22 cellular contexts compared by ENCODE assay signal in the genomic region with DNA sequence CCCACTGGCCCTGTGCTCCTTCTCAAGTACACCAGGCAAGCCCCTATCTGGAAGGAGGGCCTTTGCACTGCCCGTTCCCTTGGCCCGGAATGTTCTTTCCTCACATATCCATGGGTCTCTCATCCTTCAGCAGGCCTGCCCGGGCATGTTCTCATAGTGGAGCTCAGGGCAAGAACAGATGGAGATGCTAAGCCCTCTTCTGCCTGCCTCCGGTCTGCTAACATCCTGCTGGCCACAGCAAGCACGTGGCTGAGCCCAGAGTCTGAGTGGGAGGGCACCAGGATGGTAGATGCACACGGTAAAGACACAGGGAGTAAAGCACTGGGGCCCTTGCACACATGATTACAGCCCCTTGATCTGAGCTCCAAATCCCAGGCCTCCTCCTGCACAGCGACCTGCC. TPM values are rescaled to one million over a fixed set of nuclear protein-coding genes. Genes with fewer than 3 reads are reported as not detected.
A peak's percentile ranks its signal among the peaks of the same experiment; 100 is the strongest.
DNase-seq lines count a peak whose midpoint lies in the region; ATAC-seq, FAIRE-seq and TF ChIP-seq lines count a peak whose summit lies in the region.
"Had no signal": no experiment of that assay in that cellular context is flagged by ENCODE, and none has a peak within 500 bp of the region (broad histone marks: within the 10 kb centered on the region; RNA-seq: fewer than 3 reads in every experiment).

No MANE protein-coding gene starts in this region.

- H3K79me1 ChIP-seq in H9 (ENCODE audit: insufficient read depth, low read depth, low read length, poor library complexity, severe bottlenecking): no peaks in the 10 kb centered on the region

- H3K4ac ChIP-seq in H9 (ENCODE audit: low read depth, low read length): no peak overlapping the region

- H2AK5ac ChIP-seq in H9 (ENCODE audit: insufficient read length, low read length): no peak overlapping the region

- H3K23ac ChIP-seq in H9 (ENCODE audit: insufficient read length, low read depth, low read length): no peak overlapping the region

- no peak overlapping the region for H3K9ac ChIP-seq in H9 (ENCODE audit: extremely low read depth, insufficient read length, low read length)

- DNase-seq in H9 (no peak), NCI-H510A treated with DMSO at 0.1 percent for 48 hours (lab: John Stamatoyannopoulos, UW) (peak; percentile 62), neural crest cell (ENCODE audit: low read depth, low spot score) (no peak), H54 (ENCODE audit: insufficient read length, low spot score) (no peak), T-helper 2 cell (no peak)
- no peak for DNase-seq in stimulated activated CD4-positive, alpha-beta T cell treated with anti-CD3 and anti-CD28 coated beads, Interleukin-12 subunit alpha, Interleukin-12 subunit beta, amount 100 ng/mL, for 4 hours
- DNase-seq in activated CD8-positive, alpha-beta memory T cell treated with anti-CD3 and anti-CD28 coated beads, Interleukin-2, amount 10 ng/mL, durations not matched to agents 7 days and 5 days: no peak
- DNase-seq: activated CD4-positive, alpha-beta T cell treated with anti-CD3 and anti-CD28 coated beads, Interleukin-2, amount 10 ng/mL, durations not matched to agents 24 days and 14 days; activated naive CD8-positive, alpha-beta T cell treated with anti-CD3 and anti-CD28 coated beads, Interleukin-2, amount 10 ng/mL, durations not matched to agents 7 days and 5 days; activated T-cell treated with anti-CD3 and anti-CD28 coated beads, Interleukin-2, amount 50 U/mL, for 24 hours; AML-193; Calu3; colonic mucosa; hippocampal formation; left lung; NCI-H1436 treated with DMSO at 0.1 percent for 48 hours; NCI-H748 treated with DMSO at 0.1 percent for 48 hours had no signal

- CTCF ChIA-PET in activated CD8-positive, alpha-beta memory T cell treated with anti-CD3 and anti-CD28 coated beads, Interleukin-2, amount 10 ng/mL, durations not matched to agents 7 days and 5 days (lab: Charles Lee): interaction anchor here (1.1 to 7.0 kb wide), 4 partner anchors 16 to 270 kb away, joined by 3 to 57 read pairs (median 21); no protein-coding TSS in a partner anchor

- 0 out of 2 replicates have a peak, but pooled peaks cover 4% of the 10 kb centered on the region for H3K4me1 ChIP-seq in H9 (ENCODE audit: insufficient read depth, low read length)
- H3K4me1 ChIP-seq: colonic mucosa, left lung had no signal

- H3K4me2 ChIP-seq in H9 (ENCODE audit: insufficient read depth, insufficient read length, low read length): no peak overlapping the region

- TF ChIP-seq CTCF in H9 (conservative IDR thresholded peaks at IDR 0.05): no peak
- TF ChIP-seq CTCF in neural crest cell (conservative IDR thresholded peaks at IDR 0.05): no peak

- WGBS in H9 (ENCODE audit: extremely low coverage, insufficient read length, low lambda C conversion rate): no CpG with 5 or more reads among the region's 7 CpGs

- no peak overlapping the region for H2BK12ac ChIP-seq in H9 (ENCODE audit: insufficient read length, low read depth, low read length)

- no peak overlapping the region for H4K91ac ChIP-seq in H9 (ENCODE audit: insufficient read length, low read depth, low read length)

- H2BK5ac ChIP-seq in H9 (ENCODE audit: insufficient read length, low read length): no peak overlapping the region

- H3K4me1 Mint-ChIP-seq in H9: peaks cover 12 to 13% of the 10 kb centered on the region in 2 experiments
- H3K4me1 Mint-ChIP-seq in neural crest cell: peaks cover 12% of the 10 kb centered on the region
- H3K4me1 Mint-ChIP-seq in activated CD8-positive, alpha-beta memory T cell treated with anti-CD3 and anti-CD28 coated beads, Interleukin-2, amount 10 ng/mL, durations not matched to agents 7 days and 5 days: peaks cover 17% of the 10 kb centered on the region

- H3K56ac ChIP-seq in H9 (ENCODE audit: insufficient read length, low read depth, low read length): no peak overlapping the region

- ATAC-seq in activated CD8-positive, alpha-beta memory T cell treated with anti-CD3 and anti-CD28 coated beads, Interleukin-2, amount 10 ng/mL, durations not matched to agents 7 days and 5 days: no peak
- ATAC-seq: K562; left lung; natural killer cell treated with Interleukin-12 subunit alpha and Interleukin-12 subunit beta and Interleukin-15 and Interleukin-18, amount 100 ng/mL, for 72 hours had no signal

- H2BK120ac ChIP-seq in H9 (ENCODE audit: low read depth, low read length, poor library complexity, severe bottlenecking): no peak overlapping the region

- H3K9me3 Mint-ChIP-seq in H9: no peaks in the 10 kb centered on the region
- no peaks in the 10 kb centered on the region for H3K9me3 Mint-ChIP-seq in neural crest cell
- H3K9me3 Mint-ChIP-seq in activated CD8-positive, alpha-beta memory T cell treated with anti-CD3 and anti-CD28 coated beads, Interleukin-2, amount 10 ng/mL, durations not matched to agents 7 days and 5 days (ENCODE audit: low read depth): no peaks in the 10 kb centered on the region
- H3K9me3 Mint-ChIP-seq: activated CD4-positive, alpha-beta T cell treated with anti-CD3 and anti-CD28 coated beads, Interleukin-2, amount 10 ng/mL, durations not matched to agents 24 days and 14 days; activated naive CD8-positive, alpha-beta T cell treated with anti-CD3 and anti-CD28 coated beads, Interleukin-2, amount 10 ng/mL, durations not matched to agents 7 days and 5 days; activated T-cell treated with anti-CD3 and anti-CD28 coated beads, Interleukin-2, amount 50 U/mL, for 24 hours; natural killer cell treated with Interleukin-12 subunit alpha and Interleukin-12 subunit beta and Interleukin-15 and Interleukin-18, amount 100 ng/mL, for 72 hours; T-helper 2 cell treated with Interferon-gamma antibody and Interleukin-4, amounts not matched to agents 5 μg/mL and 100 μg/mL, for 36 hours had no signal

- H2BK15ac ChIP-seq in H9 (ENCODE audit: low read depth, low read length): no peak overlapping the region

- H3K36me3 Mint-ChIP-seq in H9 (ENCODE audit: insufficient read depth in 1 of 3, low read depth in 3 of 3): no peaks in the 10 kb centered on the region; a peak in 1 of 7 replicates
- H3K36me3 Mint-ChIP-seq in neural crest cell (ENCODE audit: low read depth): no peaks in the 10 kb centered on the region
- H3K36me3 Mint-ChIP-seq in activated CD8-positive, alpha-beta memory T cell treated with anti-CD3 and anti-CD28 coated beads, Interleukin-2, amount 10 ng/mL, durations not matched to agents 7 days and 5 days: no peaks in the 10 kb centered on the region
- H3K36me3 Mint-ChIP-seq: activated naive CD8-positive, alpha-beta T cell treated with anti-CD3 and anti-CD28 coated beads, Interleukin-2, amount 10 ng/mL, durations not matched to agents 7 days and 5 days; natural killer cell treated with Interleukin-12 subunit alpha and Interleukin-12 subunit beta and Interleukin-15 and Interleukin-18, amount 100 ng/mL, for 72 hours had no signal

- no peak overlapping the region for H2BK20ac ChIP-seq in H9 (ENCODE audit: low read depth, low read length, poor library complexity, severe bottlenecking)

- H3T11ph ChIP-seq in H9 (ENCODE audit: low read length): no peak overlapping the region

- no peaks in the 10 kb centered on the region for H3K27me3 Mint-ChIP-seq in H9 (ENCODE audit: low read depth)
- H3K27me3 Mint-ChIP-seq in neural crest cell (ENCODE audit: low read depth): no peaks in the 10 kb centered on the region
- peaks cover 17% of the 10 kb centered on the region for H3K27me3 Mint-ChIP-seq in activated CD8-positive, alpha-beta memory T cell treated with anti-CD3 and anti-CD28 coated beads, Interleukin-2, amount 10 ng/mL, durations not matched to agents 7 days and 5 days

- H3K79me2 ChIP-seq in H9 (ENCODE audit: insufficient read depth, low read length): no peaks in the 10 kb centered on the region

- H3K18ac ChIP-seq in H9 (ENCODE audit: insufficient read length, low read depth, low read length): peak overlapping the region; percentile 3

- H2AFZ ChIP-seq in H9 (ENCODE audit: low read length): no peak overlapping the region

- peak overlapping the region; percentile 2 for H4K8ac ChIP-seq in H9 (replicated peaks; ENCODE audit: insufficient read length, low read depth, low read length)

- H3K27me3 ChIP-seq in H9 (ENCODE audit: insufficient read depth, low read length): no peaks in the 10 kb centered on the region
- H3K27me3 ChIP-seq: colonic mucosa had no signal

- H3K27ac Mint-ChIP-seq in H9 (peak overlapping the region in 2 of 3 experiments; percentile 83 to 90; a peak in 3 of 7 replicates), neural crest cell (ENCODE audit: unreplicated experiment) (peak overlapping the region; percentile 74)
- no peak overlapping the region for H3K27ac Mint-ChIP-seq in activated CD8-positive, alpha-beta memory T cell treated with anti-CD3 and anti-CD28 coated beads, Interleukin-2, amount 10 ng/mL, durations not matched to agents 7 days and 5 days
- H3K27ac Mint-ChIP-seq: activated CD4-positive, alpha-beta T cell treated with anti-CD3 and anti-CD28 coated beads, Interleukin-2, amount 10 ng/mL, durations not matched to agents 24 days and 14 days; activated naive CD8-positive, alpha-beta T cell treated with anti-CD3 and anti-CD28 coated beads, Interleukin-2, amount 10 ng/mL, durations not matched to agents 7 days and 5 days; activated T-cell treated with anti-CD3 and anti-CD28 coated beads, Interleukin-2, amount 50 U/mL, for 24 hours; natural killer cell treated with Interleukin-12 subunit alpha and Interleukin-12 subunit beta and Interleukin-15 and Interleukin-18, amount 100 ng/mL, for 72 hours; T-helper 2 cell treated with Interferon-gamma antibody and Interleukin-4, amounts not matched to agents 5 μg/mL and 100 μg/mL, for 36 hours had no signal

- H3K23me2 ChIP-seq in H9 (ENCODE audit: insufficient read length, low read depth, low read length, poor library complexity, severe bottlenecking): peaks cover 2% of the 10 kb centered on the region

- H3K14ac ChIP-seq in H9 (ENCODE audit: insufficient read depth, low read length): no peak overlapping the region

- H3K9me3 ChIP-seq in H9 (ENCODE audit: control insufficient read depth, low read depth, low read length): no peaks in the 10 kb centered on the region
- H3K9me3 ChIP-seq: colonic mucosa, left lung had no signal

- H4K5ac ChIP-seq in H9 (ENCODE audit: insufficient read length, low read depth, low read length): no peak overlapping the region

- H3K27ac ChIP-seq in H9 (ENCODE audit: insufficient read length, low read depth, low read length) (no peak overlapping the region), cingulate gyrus (ENCODE audit: low read depth, low read length) (peak overlapping the region; percentile 4)
- H3K27ac ChIP-seq: colonic mucosa, left lung had no signal

- H3K4me3 Mint-ChIP-seq in H9: no peak overlapping the region
- no peak overlapping the region for H3K4me3 Mint-ChIP-seq in neural crest cell
- no peak overlapping the region for H3K4me3 Mint-ChIP-seq in activated CD8-positive, alpha-beta memory T cell treated with anti-CD3 and anti-CD28 coated beads, Interleukin-2, amount 10 ng/mL, durations not matched to agents 7 days and 5 days
- H3K4me3 Mint-ChIP-seq: activated CD4-positive, alpha-beta T cell treated with anti-CD3 and anti-CD28 coated beads, Interleukin-2, amount 10 ng/mL, durations not matched to agents 24 days and 14 days; activated naive CD8-positive, alpha-beta T cell treated with anti-CD3 and anti-CD28 coated beads, Interleukin-2, amount 10 ng/mL, durations not matched to agents 7 days and 5 days; activated T-cell treated with anti-CD3 and anti-CD28 coated beads, Interleukin-2, amount 50 U/mL, for 24 hours; natural killer cell treated with Interleukin-12 subunit alpha and Interleukin-12 subunit beta and Interleukin-15 and Interleukin-18, amount 100 ng/mL, for 72 hours; T-helper 2 cell treated with Interferon-gamma antibody and Interleukin-4, amounts not matched to agents 5 μg/mL and 100 μg/mL, for 36 hours had no signal

- FAIRE-seq in H54 (lab: Jason Lieb, UNC): no peak
- FAIRE-seq: K562 had no signal

- TF ChIP-seq POLR2A in H54 (IDR thresholded peaks at IDR 0.05; ENCODE audit: low read depth, low read length): no peak

- no peaks in the 10 kb centered on the region for H4K20me1 ChIP-seq in H9 (ENCODE audit: control insufficient read depth, insufficient read depth, insufficient read length)

RNA-seq across cellular contexts. Expression of gene ANKRD40CL, which starts 19.8 kb away (rescaled TPM):
- total RNA-seq in H9 (2021) (not detected in 2 replicates), neural crest cell (not detected in 2 replicates)
- total RNA-seq in activated CD8-positive, alpha-beta memory T cell treated with anti-CD3 and anti-CD28 coated beads, Interleukin-2, amount 10 ng/mL, durations not matched to agents 7 days and 5 days: not detected
- total RNA-seq: activated CD4-positive, alpha-beta T cell treated with anti-CD3 and anti-CD28 coated beads, Interleukin-2, amount 10 ng/mL, durations not matched to agents 24 days and 14 days; activated naive CD8-positive, alpha-beta T cell treated with anti-CD3 and anti-CD28 coated beads, Interleukin-2, amount 10 ng/mL, durations not matched to agents 7 days and 5 days; Calu3; K562; left lung; natural killer cell treated with Interleukin-12 subunit alpha and Interleukin-12 subunit beta and Interleukin-15 and Interleukin-18, amount 100 ng/mL, for 72 hours; skeletal muscle tissue had no signal

RNA-seq across cellular contexts. Expression of gene WFIKKN2, which starts 48.3 kb away (rescaled TPM):
- total RNA-seq in H9 (2021): 1.0 and 1.1 TPM in 2 replicates
- total RNA-seq in neural crest cell: 0.07 and 0.09 TPM in 2 replicates
- total RNA-seq in activated CD8-positive, alpha-beta memory T cell treated with anti-CD3 and anti-CD28 coated beads, Interleukin-2, amount 10 ng/mL, durations not matched to agents 7 days and 5 days: not detected
- total RNA-seq: activated CD4-positive, alpha-beta T cell treated with anti-CD3 and anti-CD28 coated beads, Interleukin-2, amount 10 ng/mL, durations not matched to agents 24 days and 14 days; activated naive CD8-positive, alpha-beta T cell treated with anti-CD3 and anti-CD28 coated beads, Interleukin-2, amount 10 ng/mL, durations not matched to agents 7 days and 5 days; Calu3; left lung; natural killer cell treated with Interleukin-12 subunit alpha and Interleukin-12 subunit beta and Interleukin-15 and Interleukin-18, amount 100 ng/mL, for 72 hours had no signal
